7 cellular contexts compared by ENCODE assay signal in genomic region chr1:206219514-206220334, GRCh38. TPM values are rescaled to one million over a fixed set of nuclear protein-coding genes. Genes with fewer than 3 reads are reported as not detected.
A peak's percentile ranks its signal among the peaks of the same experiment; 100 is the strongest.
DNase-seq lines count a peak whose midpoint lies in the region; ATAC-seq and TF ChIP-seq lines count a peak whose summit lies in the region.
"Not testable (repeated sequence)": the region's sequence is repeated elsewhere in the genome, so short reads cannot be mapped to it uniquely, and the experiment has no call there.

No MANE protein-coding gene starts in this region.

- H3K4me1 ChIP-seq in SK-N-SH (ENCODE audit: control insufficient read depth in 1 of 2, insufficient read depth in 2 of 2, low read depth in 1 of 2, low read length in 1 of 2); hepatocyte (ENCODE audit: insufficient read depth); lower lobe of right lung; thoracic aorta (ENCODE audit: control insufficient read depth in 1 of 2, low read depth in 2 of 2): not testable (repeated sequence)

- H3K9me3 Mint-ChIP-seq in Calu3 (ENCODE audit: low read depth, unreplicated experiment); dendritic cell treated with granulocyte-macrophage colony-stimulating factor and Interleukin-4, amounts not matched to agents 40 ng/mL and 50 ng/mL, for 4 days: not testable (repeated sequence)

- intact Hi-C loops in Calu3 (cut with micrococcal nuclease; ENCODE audit: unreplicated experiment); dendritic cell treated with granulocyte-macrophage colony-stimulating factor and Interleukin-4, amounts not matched to agents 40 ng/mL and 50 ng/mL, for 4 days (cut with micrococcal nuclease); lower lobe of right lung (cut with DNase I): not testable (repeated sequence)

- H3K4me2 ChIP-seq in SK-N-SH (0 out of 2 replicates have a peak overlapping the region, but pooled peaks have one; percentile 24), hepatocyte (peak overlapping the region; percentile 67)

- H3K27ac ChIP-seq in SK-N-SH (ENCODE audit: low read depth in 2 of 2, low read length in 1 of 2) = not testable (repeated sequence)
- peak overlapping the region; percentile 41 for H3K27ac ChIP-seq in hepatocyte
- H3K27ac ChIP-seq in lower lobe of right lung = peak overlapping the region; percentile 46
- peak overlapping the region in 1 of 2 donors; percentile 16 for H3K27ac ChIP-seq in thoracic aorta

- not testable (repeated sequence) for H3K4me1 Mint-ChIP-seq in Calu3 (ENCODE audit: low read depth, unreplicated experiment); dendritic cell treated with granulocyte-macrophage colony-stimulating factor and Interleukin-4, amounts not matched to agents 40 ng/mL and 50 ng/mL, for 4 days (ENCODE audit: low read depth)

- H3K4me3 ChIP-seq in SK-N-SH (ENCODE audit: low read depth in 2 of 2, low read length in 1 of 2); hepatocyte; lower lobe of right lung: not testable (repeated sequence)
- peak overlapping the region; percentile 43 for H3K4me3 ChIP-seq in thoracic aorta

- H3K27ac Mint-ChIP-seq in Calu3 (ENCODE audit: unreplicated experiment) = not testable (repeated sequence)
- peak overlapping the region; percentile 57 for H3K27ac Mint-ChIP-seq in dendritic cell treated with granulocyte-macrophage colony-stimulating factor and Interleukin-4, amounts not matched to agents 40 ng/mL and 50 ng/mL, for 4 days

- CTCF ChIA-PET in Calu3 (lab: Charles Lee); SK-N-SH (lab: Yijun Ruan, JAX): not testable (repeated sequence)

- ATAC-seq in lower lobe of right lung = peak; percentile 50 to 85
- ATAC-seq in omental fat pad (ENCODE audit: low FRiP score) = peak; percentile 43
- ATAC-seq in thoracic aorta (ENCODE audit: insufficient number of reproducible peaks, low FRiP score, low read depth) = not testable (repeated sequence)

- H3K9ac ChIP-seq in SK-N-SH = not testable (repeated sequence)

- peaks cover 10% of the 10 kb centered on the region; the same call in 1 of the 2 replicates for H3K79me2 ChIP-seq in SK-N-SH (ENCODE audit: insufficient read depth)
- H3K79me2 ChIP-seq in hepatocyte = not testable (repeated sequence)

- TF ChIP-seq RAD21 in SK-N-SH (IDR thresholded peaks at IDR 0.05; ENCODE audit: low read length) = not testable (repeated sequence)

- TF ChIP-seq CTCF in Calu3 (IDR thresholded peaks at IDR 0.05; ENCODE audit: unreplicated experiment); SK-N-SH (IDR thresholded peaks at IDR 0.05); hepatocyte (IDR thresholded peaks at IDR 0.05; ENCODE audit: poor library complexity); lower lobe of right lung (IDR thresholded peaks at IDR 0.05); omental fat pad (IDR thresholded peaks at IDR 0.05); thoracic aorta (IDR thresholded peaks at IDR 0.05): not testable (repeated sequence)

- not testable (repeated sequence) for DNase-seq in Calu3; SK-N-SH; hepatocyte (ENCODE audit: low spot score); lower lobe of right lung; omental fat pad (ENCODE audit: low spot score); thoracic aorta (ENCODE audit: low spot score)

- 37% methylated on average over 4 of the region's 13 CpGs for WGBS in SK-N-SH (ENCODE audit: low lambda C conversion rate)
- WGBS in hepatocyte (ENCODE audit: low lambda C conversion rate, missing lambda C conversion rate) = 11% methylated on average over 4 of the region's 13 CpGs

- not testable (repeated sequence) for H2AFZ ChIP-seq in SK-N-SH (ENCODE audit: low read depth); hepatocyte

- H3K9me3 ChIP-seq in SK-N-SH; hepatocyte (ENCODE audit: low read depth); lower lobe of right lung; thoracic aorta: not testable (repeated sequence)

- not testable (repeated sequence) for H4K20me1 ChIP-seq in SK-N-SH (ENCODE audit: insufficient read depth); hepatocyte (ENCODE audit: insufficient read depth, poor library complexity, severe bottlenecking)

- TF ChIP-seq EP300 in SK-N-SH (IDR thresholded peaks at IDR 0.05; ENCODE audit: borderline replicate concordance in 1 of 2, low read depth in 1 of 2, low read length in 1 of 2) = not testable (repeated sequence)

- not testable (repeated sequence) for H3K36me3 Mint-ChIP-seq in Calu3 (ENCODE audit: insufficient read depth, unreplicated experiment); dendritic cell treated with granulocyte-macrophage colony-stimulating factor and Interleukin-4, amounts not matched to agents 40 ng/mL and 50 ng/mL, for 4 days (ENCODE audit: low read depth)

- H3F3A ChIP-seq in SK-N-SH (replicated peaks; ENCODE audit: insufficient read depth) = not testable (repeated sequence)

- not testable (repeated sequence) for BruUV-seq in Calu3 (replicated peaks; lab: Mats Ljungman, UMichigan)

- H3K9me2 ChIP-seq in SK-N-SH; hepatocyte (replicated peaks; ENCODE audit: insufficient read depth): not testable (repeated sequence)

- H3K36me3 ChIP-seq in SK-N-SH (replicated peaks in 1 of 2; ENCODE audit: control insufficient read depth in 1 of 2, insufficient read depth in 2 of 2, low read length in 1 of 2); hepatocyte (replicated peaks; ENCODE audit: insufficient read depth, low read depth); lower lobe of right lung; thoracic aorta: not testable (repeated sequence)

- peak overlapping the region; percentile 39 for H3K4me3 Mint-ChIP-seq in Calu3 (ENCODE audit: low read depth, unreplicated experiment)
- not testable (repeated sequence) for H3K4me3 Mint-ChIP-seq in dendritic cell treated with granulocyte-macrophage colony-stimulating factor and Interleukin-4, amounts not matched to agents 40 ng/mL and 50 ng/mL, for 4 days

- H3K27me3 Mint-ChIP-seq in Calu3 (ENCODE audit: unreplicated experiment); dendritic cell treated with granulocyte-macrophage colony-stimulating factor and Interleukin-4, amounts not matched to agents 40 ng/mL and 50 ng/mL, for 4 days: not testable (repeated sequence)

- POLR2A ChIA-PET in SK-N-SH (lab: Yijun Ruan, JAX) = not testable (repeated sequence)

- not testable (repeated sequence) for H3K27me3 ChIP-seq in SK-N-SH (ENCODE audit: insufficient read depth); hepatocyte; lower lobe of right lung (ENCODE audit: low read depth); thoracic aorta (replicated peaks; ENCODE audit: insufficient read depth)

RNA-seq across cellular contexts. Expression of gene SRGAP2, which starts 16.4 kb away (rescaled TPM):
- total RNA-seq in Calu3 (2022) = 56.7 and 70.1 TPM in 2 replicates
- polyA plus RNA-seq in SK-N-SH (2012; rRNA removed) = 18.2 and 19.3 TPM in 2 replicates
- polyA plus RNA-seq in SK-N-SH (2012; cell fraction: cytosol; rRNA removed) = 11.7 and 13.4 TPM in 2 replicates
- polyA plus RNA-seq in SK-N-SH (2012; cell fraction: nucleus; rRNA removed) = 88.1 and 90.9 TPM in 2 replicates
- 22.4 and 23.7 TPM in 2 replicates for total RNA-seq in hepatocyte
- 16.3 and 28.1 TPM in 2 replicates for polyA plus RNA-seq in hepatocyte
- total RNA-seq in lower lobe of right lung = 70.2 TPM
- total RNA-seq in omental fat pad = 100 to 1,000 TPM in 1 of 4 donors, 10 to 100 TPM in 3; 55.8 to 118 (median 67.3) TPM
- total RNA-seq in thoracic aorta = 10 to 100 TPM; 70.8 to 86.4 TPM

RNA-seq across cellular contexts. Expression of gene FAM72A, which starts 17.1 kb away (rescaled TPM):
- total RNA-seq in Calu3 (2022) (17.5 and 18.3 TPM in 2 replicates), hepatocyte (0.83 and 0.92 TPM in 2 replicates), lower lobe of right lung (5.2 TPM), omental fat pad (1 to 10 TPM; 1.6 to 8.4 (median 3.7) TPM), thoracic aorta (1 to 10 TPM; 2.8 to 4.9 TPM)
- polyA plus RNA-seq in SK-N-SH (2012; rRNA removed) (8.1 and 8.8 TPM in 2 replicates), hepatocyte (1.8 and 4.2 TPM in 2 replicates)
- 8.9 and 9.2 TPM in 2 replicates for polyA plus RNA-seq in SK-N-SH (2012; cell fraction: cytosol; rRNA removed)
- 11.8 and 13.9 TPM in 2 replicates for polyA plus RNA-seq in SK-N-SH (2012; cell fraction: nucleus; rRNA removed)
